ENCODE assay signal across 24 cellular contexts in the genomic region with DNA sequence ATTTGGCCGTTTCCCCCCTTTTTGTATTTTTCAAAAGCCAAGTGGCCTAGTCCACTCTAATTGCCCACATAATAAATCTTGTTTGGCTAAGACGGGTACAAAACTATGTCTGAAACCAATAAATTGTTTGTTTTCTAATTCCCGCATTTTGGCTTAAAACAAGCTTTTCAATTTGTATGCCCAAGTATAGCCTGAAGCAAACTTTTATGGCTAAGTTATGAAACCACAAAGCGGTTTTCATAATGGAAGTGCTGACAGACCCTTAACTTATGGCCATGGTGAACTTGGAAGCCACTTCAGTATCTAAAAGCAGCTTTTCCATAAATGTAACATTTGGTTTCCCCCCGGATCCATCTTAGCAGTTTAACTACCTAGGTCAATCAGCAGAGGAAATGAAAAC.
"Had no signal": no experiment of that assay in that cellular context is flagged by ENCODE, and none has a peak within 500 bp of the region (broad histone marks: within the 10 kb centered on the region; RNA-seq: fewer than 3 reads in every experiment).

No MANE protein-coding gene starts in this region.

- ATAC-seq: effector memory CD8-positive, alpha-beta T cell; foreskin keratinocyte; left colon; left ventricle myocardium superior; psoas muscle; sciatic nerve; stimulated activated naive B cell treated with anti-CD40 and anti-IgM and Interleukin-4, amounts not matched to agents 10 μg/mL and 1 μg/mL and 100 μg/mL, for 72 hours; stimulated activated naive CD8-positive, alpha-beta T cell treated with anti-CD3 and anti-CD28 coated beads, Interleukin-15, amount 100 ng/mL, for 72 hours had no signal

- H3K4me2 ChIP-seq: hepatocyte had no signal

- H3K9me3 Mint-ChIP-seq: dendritic cell treated with granulocyte-macrophage colony-stimulating factor and Interleukin-4, amounts not matched to agents 40 ng/mL and 50 ng/mL, for 4 days; effector memory CD8-positive, alpha-beta T cell; stimulated activated naive B cell treated with anti-CD40 and anti-IgM and Interleukin-4, amounts not matched to agents 10 μg/mL and 1 μg/mL and 100 μg/mL, for 72 hours had no signal

- H3K4me1 ChIP-seq: psoas muscle, testis, upper lobe of right lung, vagina had no signal

- H3K4me3 Mint-ChIP-seq: dendritic cell treated with granulocyte-macrophage colony-stimulating factor and Interleukin-4, amounts not matched to agents 40 ng/mL and 50 ng/mL, for 4 days; effector memory CD8-positive, alpha-beta T cell; nephron progenitor cell; stimulated activated naive B cell treated with anti-CD40 and anti-IgM and Interleukin-4, amounts not matched to agents 10 μg/mL and 1 μg/mL and 100 μg/mL, for 72 hours; stimulated activated naive CD8-positive, alpha-beta T cell treated with anti-CD3 and anti-CD28 coated beads, Interleukin-15, amount 100 ng/mL, for 72 hours had no signal

- H3K27me3 ChIP-seq: esophagus muscularis mucosa, foreskin keratinocyte, hepatocyte, spleen, testis, tibial nerve, upper lobe of right lung, vagina had no signal

- H2AFZ ChIP-seq: hepatocyte had no signal

- H3K27ac Mint-ChIP-seq: dendritic cell treated with granulocyte-macrophage colony-stimulating factor and Interleukin-4, amounts not matched to agents 40 ng/mL and 50 ng/mL, for 4 days; effector memory CD8-positive, alpha-beta T cell; naive B cell; nephron progenitor cell; stimulated activated naive B cell treated with anti-CD40 and anti-IgM and Interleukin-4, amounts not matched to agents 10 μg/mL and 1 μg/mL and 100 μg/mL, for 72 hours; stimulated activated naive CD8-positive, alpha-beta T cell treated with anti-CD3 and anti-CD28 coated beads, Interleukin-15, amount 100 ng/mL, for 72 hours had no signal

- DNase-seq: effector memory CD8-positive, alpha-beta T cell; foreskin keratinocyte; head of caudate nucleus; left colon; left ventricle myocardium superior; mesenchymal stem cell; naive B cell; nephron progenitor cell; psoas muscle; spleen; stimulated activated CD4-positive, alpha-beta T cell treated with anti-CD3 and anti-CD28 coated beads, Interleukin-15, amount 100 ng/mL, for 24 hours; stimulated activated CD4-positive, alpha-beta T cell treated with anti-CD3 and anti-CD28 coated beads, Interleukin-1b, Interleukin-23, amount 100 ng/mL, for 48 hours; stimulated activated CD4-positive, alpha-beta T cell treated with anti-CD3 and anti-CD28 coated beads, Interleukin-4, amount 100 ng/mL, for 24 hours; stimulated activated naive B cell treated with anti-CD40 and anti-IgM and Interleukin-4, amounts not matched to agents 10 μg/mL and 1 μg/mL and 100 μg/mL, for 72 hours; stimulated activated naive CD8-positive, alpha-beta T cell treated with anti-CD3 and anti-CD28 coated beads, Interleukin-15, amount 100 ng/mL, for 72 hours; testis; upper lobe of right lung had no signal

- H3K79me2 ChIP-seq: hepatocyte had no signal

- H3K9me3 ChIP-seq: esophagus muscularis mucosa, psoas muscle, spleen, testis, tibial nerve, upper lobe of right lung, vagina had no signal

- H3K27ac ChIP-seq: esophagus muscularis mucosa, foreskin keratinocyte, psoas muscle, spleen, testis, tibial nerve, upper lobe of right lung, vagina had no signal

- H3K36me3 ChIP-seq: tibial nerve, upper lobe of right lung, vagina had no signal

- H3K4me3 ChIP-seq: esophagus muscularis mucosa, hepatocyte, lung, psoas muscle, spleen, testis, tibial nerve, upper lobe of right lung, vagina had no signal

- H3K4me1 Mint-ChIP-seq: nephron progenitor cell had no signal
